In the genomic region with DNA sequence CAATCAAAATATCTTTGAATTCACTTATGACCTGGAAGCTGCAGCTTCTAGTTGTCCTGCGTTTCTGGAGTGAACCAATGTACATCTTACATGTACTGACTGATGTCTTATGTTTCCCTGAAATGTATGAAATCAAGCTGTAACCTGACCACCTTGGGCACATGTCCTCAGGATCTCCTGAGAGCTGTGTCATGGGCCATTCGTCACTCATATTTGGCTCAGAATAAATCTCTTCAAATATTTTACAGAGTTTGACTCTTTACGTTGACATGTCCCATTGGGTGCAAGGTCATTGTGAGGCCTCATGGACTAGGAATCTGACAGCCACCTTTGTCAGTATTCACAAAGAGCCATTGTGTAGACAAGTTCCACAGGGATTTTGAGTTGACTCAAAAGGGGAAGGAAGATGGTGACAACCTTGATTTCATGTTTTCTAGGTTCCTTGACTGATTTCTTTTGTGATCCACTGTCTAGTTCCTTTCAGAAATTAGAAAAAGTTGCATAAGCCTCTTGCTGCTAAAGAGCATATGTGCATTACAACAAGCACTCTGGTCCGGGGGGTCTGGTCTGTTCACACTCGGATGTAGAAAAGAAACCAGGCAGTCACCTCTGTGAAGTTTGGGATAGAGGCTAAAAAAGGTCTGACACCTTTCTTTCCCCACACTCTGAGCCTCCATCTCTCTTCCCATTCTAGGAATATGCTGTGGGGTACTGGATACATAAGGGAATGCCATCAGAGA, we compare ENCODE assay signal across 21 cellular contexts. TPM values are rescaled to one million over a fixed set of nuclear protein-coding genes. Genes with fewer than 3 reads are reported as not detected.
DNase-seq lines count a peak whose midpoint lies in the region; ATAC-seq, FAIRE-seq and TF ChIP-seq lines count a peak whose summit lies in the region.
"Had no signal": no experiment of that assay in that cellular context is flagged by ENCODE, and none has a peak within 500 bp of the region (broad histone marks: within the 10 kb centered on the region; RNA-seq: fewer than 3 reads in every experiment).

No MANE protein-coding gene starts in this region.

- H3K9me3 Mint-ChIP-seq in activated naive CD4-positive, alpha-beta T cell treated with anti-CD3 and anti-CD28 coated beads, Interleukin-2, amount 50 U/mL, for 24 hours = no peaks in the 10 kb centered on the region
- peaks cover 4% of the 10 kb centered on the region for H3K9me3 Mint-ChIP-seq in astrocyte (ENCODE audit: unreplicated experiment)
- H3K9me3 Mint-ChIP-seq in naive B cell = peaks cover 0 to 4% (median 0%) of the 10 kb centered on the region in 7 donors
- peaks cover 4% of the 10 kb centered on the region for H3K9me3 Mint-ChIP-seq in type B pancreatic cell
- H3K9me3 Mint-ChIP-seq in activated naive CD8-positive, alpha-beta T cell treated with anti-CD3 and anti-CD28 coated beads for 36 hours = no peaks in the 10 kb centered on the region
- H3K9me3 Mint-ChIP-seq: CD8-positive, alpha-beta T cell had no signal

- H3K4me1 ChIP-seq in astrocyte (ENCODE audit: insufficient read depth, low read length) = peaks cover 9% of the 10 kb centered on the region
- H3K4me1 ChIP-seq: BLaER1 treated with 17β-estradiol and CSF1 and Interleukin-3, amounts not matched to agents 10 nM and 100 nM had no signal

- no peak overlapping the region for H3K9ac ChIP-seq in astrocyte (ENCODE audit: low read length)
- H3K9ac ChIP-seq: BLaER1 treated with 17β-estradiol and CSF1 and Interleukin-3, amounts not matched to agents 10 nM and 100 nM; GM23248 had no signal

- no peak overlapping the region for H3K4me3 Mint-ChIP-seq in activated naive CD4-positive, alpha-beta T cell treated with anti-CD3 and anti-CD28 coated beads, Interleukin-2, amount 50 U/mL, for 24 hours
- H3K4me3 Mint-ChIP-seq in astrocyte (ENCODE audit: unreplicated experiment) (no peak overlapping the region), naive B cell (no peak overlapping the region), type B pancreatic cell (no peak overlapping the region)
- H3K4me3 Mint-ChIP-seq in activated naive CD8-positive, alpha-beta T cell treated with anti-CD3 and anti-CD28 coated beads for 36 hours = no peak overlapping the region
- H3K4me3 Mint-ChIP-seq: CD8-positive, alpha-beta T cell had no signal

- no peak for DNase-seq in activated naive CD4-positive, alpha-beta T cell (lab: John Stamatoyannopoulos, UW)
- peak; percentile 21 for DNase-seq in astrocyte (ENCODE audit: low read depth)
- no peak for DNase-seq in naive B cell
- DNase-seq in type B pancreatic cell (ENCODE audit: extremely low spot score, unreplicated experiment) = no peak
- no peak for DNase-seq in GF-D8 (lab: John Stamatoyannopoulos, UW)
- DNase-seq in activated naive CD8-positive, alpha-beta T cell treated with anti-CD3 and anti-CD28 coated beads for 36 hours = no peak
- no peak for DNase-seq in left lobe of liver (ENCODE audit: low spot score)
- DNase-seq: 8988T; CD8-positive, alpha-beta T cell; DMS 273 treated with DMSO at 0.1 percent for 48 hours; DMS53; DND-41; EL; GM23248 had no signal

- H3K4me1 Mint-ChIP-seq in activated naive CD4-positive, alpha-beta T cell treated with anti-CD3 and anti-CD28 coated beads, Interleukin-2, amount 50 U/mL, for 24 hours = peaks cover 63% of the 10 kb centered on the region
- peaks cover 10% of the 10 kb centered on the region for H3K4me1 Mint-ChIP-seq in astrocyte (ENCODE audit: low read depth, unreplicated experiment)
- peaks cover 16 to 62% (median 27%) of the 10 kb centered on the region in 3 donors for H3K4me1 Mint-ChIP-seq in naive B cell
- H3K4me1 Mint-ChIP-seq in type B pancreatic cell (ENCODE audit: unreplicated experiment) = peaks cover 15% of the 10 kb centered on the region
- H3K4me1 Mint-ChIP-seq in activated naive CD8-positive, alpha-beta T cell treated with anti-CD3 and anti-CD28 coated beads for 36 hours = peaks cover 10% of the 10 kb centered on the region

- no peaks in the 10 kb centered on the region for H3K27me3 Mint-ChIP-seq in activated naive CD4-positive, alpha-beta T cell treated with anti-CD3 and anti-CD28 coated beads, Interleukin-2, amount 50 U/mL, for 24 hours
- no peaks in the 10 kb centered on the region for H3K27me3 Mint-ChIP-seq in astrocyte (ENCODE audit: low read depth, unreplicated experiment)
- no peaks in the 10 kb centered on the region for H3K27me3 Mint-ChIP-seq in naive B cell
- H3K27me3 Mint-ChIP-seq in type B pancreatic cell = no peaks in the 10 kb centered on the region
- no peaks in the 10 kb centered on the region for H3K27me3 Mint-ChIP-seq in activated naive CD8-positive, alpha-beta T cell treated with anti-CD3 and anti-CD28 coated beads for 36 hours

- H2AFZ ChIP-seq in astrocyte (ENCODE audit: low read depth, low read length) = no peak overlapping the region
- H2AFZ ChIP-seq: GM23248 had no signal

- FAIRE-seq in astrocyte (lab: Jason Lieb, UNC) = no peak

- H3K4me2 ChIP-seq in astrocyte (ENCODE audit: low read length) = no peak overlapping the region
- H3K4me2 ChIP-seq: BLaER1 treated with 17β-estradiol and CSF1 and Interleukin-3, amounts not matched to agents 10 nM and 100 nM had no signal

- H3K27me3 ChIP-seq in astrocyte (ENCODE audit: insufficient read depth, low read length) = peaks cover 2% of the 10 kb centered on the region
- H3K27me3 ChIP-seq: BLaER1 treated with 17β-estradiol and CSF1 and Interleukin-3, amounts not matched to agents 10 nM and 100 nM had no signal

- no peak overlapping the region for H3K27ac ChIP-seq in astrocyte (ENCODE audit: low read depth, low read length)
- H3K27ac ChIP-seq: BLaER1 treated with 17β-estradiol and CSF1 and Interleukin-3, amounts not matched to agents 10 nM and 100 nM; GM23248 had no signal

- peaks cover 46% of the 10 kb centered on the region for H3K36me3 Mint-ChIP-seq in activated naive CD4-positive, alpha-beta T cell treated with anti-CD3 and anti-CD28 coated beads, Interleukin-2, amount 50 U/mL, for 24 hours
- no peaks in the 10 kb centered on the region for H3K36me3 Mint-ChIP-seq in astrocyte (ENCODE audit: low read depth, unreplicated experiment)
- H3K36me3 Mint-ChIP-seq in naive B cell = peaks cover 62 to 63% of the 10 kb centered on the region in 2 donors
- H3K36me3 Mint-ChIP-seq in type B pancreatic cell = no peaks in the 10 kb centered on the region
- peaks cover 10% of the 10 kb centered on the region for H3K36me3 Mint-ChIP-seq in activated naive CD8-positive, alpha-beta T cell treated with anti-CD3 and anti-CD28 coated beads for 36 hours

- no peak overlapping the region for H3K4me3 ChIP-seq in astrocyte (ENCODE audit: insufficient read depth, low read depth, low read length)
- H3K4me3 ChIP-seq: BLaER1 treated with 17β-estradiol and CSF1 and Interleukin-3, amounts not matched to agents 10 nM and 100 nM; GM23248; HAP-1 had no signal

- H3K9me3 ChIP-seq in astrocyte (ENCODE audit: insufficient read depth, low read depth, low read length) = no peaks in the 10 kb centered on the region
- H3K9me3 ChIP-seq: HAP-1 had no signal

- H3K79me2 ChIP-seq in astrocyte (ENCODE audit: insufficient read depth, low read length) = no peaks in the 10 kb centered on the region

- H4K20me1 ChIP-seq in astrocyte (ENCODE audit: insufficient read depth, low read length) = no peaks in the 10 kb centered on the region
- H4K20me1 ChIP-seq: BLaER1 treated with 17β-estradiol and CSF1 and Interleukin-3, amounts not matched to agents 10 nM and 100 nM had no signal

- ATAC-seq in naive B cell (ENCODE audit: low read depth in 2 of 2) = no peak
- ATAC-seq in left lobe of liver = no peak
- ATAC-seq: CD8-positive, alpha-beta T cell had no signal

- H3K27ac Mint-ChIP-seq in activated naive CD4-positive, alpha-beta T cell treated with anti-CD3 and anti-CD28 coated beads, Interleukin-2, amount 50 U/mL, for 24 hours = peak overlapping the region; percentile 48
- H3K27ac Mint-ChIP-seq in astrocyte (ENCODE audit: unreplicated experiment) = no peak overlapping the region
- H3K27ac Mint-ChIP-seq in naive B cell = peak overlapping the region in 4 of 6 donors; percentile 34 to 71 (median 58)
- peak overlapping the region; percentile 33 for H3K27ac Mint-ChIP-seq in type B pancreatic cell
- no peak overlapping the region for H3K27ac Mint-ChIP-seq in activated naive CD8-positive, alpha-beta T cell treated with anti-CD3 and anti-CD28 coated beads for 36 hours
- H3K27ac Mint-ChIP-seq: CD8-positive, alpha-beta T cell had no signal

- TF ChIP-seq CTCF in astrocyte (IDR thresholded peaks at IDR 0.05; ENCODE audit: insufficient read depth, low read depth, low read length) = no peak
- TF ChIP-seq CTCF in type B pancreatic cell (conservative IDR thresholded peaks at IDR 0.05) = no peak

- no peaks in the 10 kb centered on the region for H3K36me3 ChIP-seq in astrocyte (ENCODE audit: insufficient read depth, low read length)
- H3K36me3 ChIP-seq: BLaER1 treated with 17β-estradiol and CSF1 and Interleukin-3, amounts not matched to agents 10 nM and 100 nM; HAP-1 had no signal

RNA-seq across cellular contexts. Expression of gene CHI3L2, which starts 10.7 kb away (rescaled TPM):
- 0.65 TPM in 1 of 2 replicates, not detected in the other for total RNA-seq in astrocyte
- polyA plus RNA-seq in naive B cell (ENCODE audit: low read depth in 6 of 6) = 100 to 1,000 TPM in 4 of 6 donors, 10 to 100 TPM in 2; 42.6 to 239 (median 159) TPM
- 0.72 and 3.4 TPM in 2 replicates for total RNA-seq in type B pancreatic cell (ENCODE audit: low replicate concordance)
- total RNA-seq in activated naive CD8-positive, alpha-beta T cell treated with anti-CD3 and anti-CD28 coated beads for 36 hours = 1 to 10 TPM; 5.1 to 9.2 TPM
- 0.23 TPM for total RNA-seq in left lobe of liver
- total RNA-seq: A673, G401, GM23248, H4 had no signal

RNA-seq across cellular contexts. Expression of gene DENND2D, which starts 37.8 kb away (rescaled TPM):
- total RNA-seq in astrocyte (0.18 TPM in 1 of 2 replicates, not detected in the other), type B pancreatic cell (ENCODE audit: low replicate concordance) (6.3 and 12.7 TPM in 2 replicates), left lobe of liver (14.9 TPM)
- 100 to 1,000 TPM in 2 of 6 donors, 10 to 100 TPM in 4; 60.2 to 124 (median 82.6) TPM for polyA plus RNA-seq in naive B cell (ENCODE audit: low read depth in 6 of 6)
- total RNA-seq in activated naive CD8-positive, alpha-beta T cell treated with anti-CD3 and anti-CD28 coated beads for 36 hours = 100 to 1,000 TPM; 201 to 203 TPM
- total RNA-seq: A673, G401 had no signal

RNA-seq across cellular contexts. Expression of gene CHIA, which starts 52.4 kb away (rescaled TPM):
- total RNA-seq in astrocyte = not detected in 2 replicates
- polyA plus RNA-seq in naive B cell (ENCODE audit: low read depth in 6 of 6) = not detected
- total RNA-seq in type B pancreatic cell (ENCODE audit: low replicate concordance) = 1.3 and 1.9 TPM in 2 replicates
- not detected for total RNA-seq in activated naive CD8-positive, alpha-beta T cell treated with anti-CD3 and anti-CD28 coated beads for 36 hours
- 0.15 TPM for total RNA-seq in left lobe of liver
- total RNA-seq: A673; CD8-positive, alpha-beta T cell; G401; GM23248; H4 had no signal
- polyA plus RNA-seq: AG04450, GM23248 had no signal

Comparison
In these comparisons a context has a peak if more than half of its experiments do, and no peak if none do; other contexts are left out.
1. H3K27ac Mint-ChIP-seq: peak in activated naive CD4-positive, alpha-beta T cell treated with anti-CD3 and anti-CD28 coated beads, Interleukin-2, amount 50 U/mL, for 24 hours (single experiment), naive B cell (4 of 6) and type B pancreatic cell (single experiment); none in astrocyte (single experiment) and activated naive CD8-positive, alpha-beta T cell treated with anti-CD3 and anti-CD28 coated beads for 36 hours (single experiment).
2. RNA of gene DENND2D, which starts 37.8 kb away (total RNA-seq): 201 to 203 TPM in activated naive CD8-positive, alpha-beta T cell treated with anti-CD3 and anti-CD28 coated beads for 36 hours; 14.9 TPM in left lobe of liver (single experiment), 6.3 to 12.7 TPM in type B pancreatic cell and 0.18 TPM in astrocyte; every median in the first group is over 10 times any median in the second.